10 cellular contexts compared by ENCODE assay signal in genomic region chr10:12334186-12334530, GRCh38. TPM values are rescaled to one million over a fixed set of nuclear protein-coding genes. Genes with fewer than 3 reads are reported as not detected.
DNase-seq lines count a peak whose midpoint lies in the region; ATAC-seq and TF ChIP-seq lines count a peak whose summit lies in the region.
"Had no signal": no experiment of that assay in that cellular context is flagged by ENCODE, and none has a peak within 500 bp of the region (broad histone marks: within the 10 kb centered on the region; RNA-seq: fewer than 3 reads in every experiment).

No MANE protein-coding gene starts in this region.

- POLR2A ChIA-PET in activated CD4-positive, alpha-beta memory T cell treated with anti-CD3 and anti-CD28 coated beads for 36 hours (lab: Charles Lee) = interaction anchor here (1.9 kb wide), 1 partner anchor 15 kb away, joined by 9 read pairs; the partner anchor contains the start of gene CAMK1D
- POLR2A ChIA-PET in activated CD4-positive, alpha-beta memory T cell treated with anti-CD3 and anti-CD28 coated beads, Interleukin-2, amount 10 ng/mL, durations not matched to agents 7 days and 5 days (lab: Charles Lee) = interaction anchor here (1.5 to 2.0 kb wide), 2 partner anchors 12 to 15 kb away, joined by 6 to 8 read pairs; partner anchors contain the start of gene CAMK1D

- H3K36me3 Mint-ChIP-seq in activated CD4-positive, alpha-beta memory T cell treated with anti-CD3 and anti-CD28 coated beads for 36 hours = no peaks in the 10 kb centered on the region
- H3K36me3 Mint-ChIP-seq in activated CD4-positive, alpha-beta memory T cell treated with anti-CD3 and anti-CD28 coated beads, Interleukin-2, amount 10 ng/mL, durations not matched to agents 7 days and 5 days (ENCODE audit: low read depth) = no peaks in the 10 kb centered on the region
- H3K36me3 Mint-ChIP-seq in activated T-helper 17 cell treated with anti-CD3 and anti-CD28 coated beads, Interleukin-2, amount 50 U/mL, for 72 hours (ENCODE audit: low read depth) = peaks cover 5% of the 10 kb centered on the region

- intact Hi-C loops in activated CD4-positive, alpha-beta memory T cell treated with anti-CD3 and anti-CD28 coated beads for 36 hours (cut with micrococcal nuclease) = no loop called here
- intact Hi-C loops in lower lobe of right lung (cut with DNase I) = no loop called here

- ATAC-seq in activated T-helper 17 cell treated with anti-CD3 and anti-CD28 coated beads, Interleukin-2, amount 50 U/mL, for 72 hours (replicated peaks) = no peak
- ATAC-seq in lower lobe of right lung (no peak), thoracic aorta (ENCODE audit: insufficient number of reproducible peaks, low FRiP score, low read depth) (no peak)

- H3K4me3 ChIP-seq in lower lobe of right lung = no peak overlapping the region
- H3K4me3 ChIP-seq in thoracic aorta = peak overlapping the region; percentile 12

- peak overlapping the region; percentile 60 for H3K27ac Mint-ChIP-seq in activated CD4-positive, alpha-beta memory T cell treated with anti-CD3 and anti-CD28 coated beads for 36 hours
- H3K27ac Mint-ChIP-seq in activated CD4-positive, alpha-beta memory T cell treated with anti-CD3 and anti-CD28 coated beads, Interleukin-2, amount 10 ng/mL, durations not matched to agents 7 days and 5 days = no peak overlapping the region
- peak overlapping the region; percentile 94 for H3K27ac Mint-ChIP-seq in activated T-helper 17 cell treated with anti-CD3 and anti-CD28 coated beads, Interleukin-2, amount 50 U/mL, for 72 hours

- peaks cover 1% of the 10 kb centered on the region for H3K27me3 Mint-ChIP-seq in activated CD4-positive, alpha-beta memory T cell treated with anti-CD3 and anti-CD28 coated beads for 36 hours
- peaks cover 2% of the 10 kb centered on the region for H3K27me3 Mint-ChIP-seq in activated CD4-positive, alpha-beta memory T cell treated with anti-CD3 and anti-CD28 coated beads, Interleukin-2, amount 10 ng/mL, durations not matched to agents 7 days and 5 days
- no peaks in the 10 kb centered on the region for H3K27me3 Mint-ChIP-seq in activated T-helper 17 cell treated with anti-CD3 and anti-CD28 coated beads, Interleukin-2, amount 50 U/mL, for 72 hours

- H3K27ac ChIP-seq in lower lobe of right lung (peak overlapping the region; percentile 44), thoracic aorta (peak overlapping the region; percentile 54 to 93)

- H3K36me3 ChIP-seq in lower lobe of right lung = no peaks in the 10 kb centered on the region
- no peaks in the 10 kb centered on the region for H3K36me3 ChIP-seq in thoracic aorta

- TF ChIP-seq CTCF in lower lobe of right lung (IDR thresholded peaks at IDR 0.05) (no peak), thoracic aorta (IDR thresholded peaks at IDR 0.05) (no peak)

- peaks cover 18% of the 10 kb centered on the region for H3K4me1 Mint-ChIP-seq in activated CD4-positive, alpha-beta memory T cell treated with anti-CD3 and anti-CD28 coated beads for 36 hours (ENCODE audit: low read depth)
- H3K4me1 Mint-ChIP-seq in activated CD4-positive, alpha-beta memory T cell treated with anti-CD3 and anti-CD28 coated beads, Interleukin-2, amount 10 ng/mL, durations not matched to agents 7 days and 5 days = peaks cover 16% of the 10 kb centered on the region
- peaks cover 12% of the 10 kb centered on the region for H3K4me1 Mint-ChIP-seq in activated T-helper 17 cell treated with anti-CD3 and anti-CD28 coated beads, Interleukin-2, amount 50 U/mL, for 72 hours

- no peak for DNase-seq in activated CD4-positive, alpha-beta memory T cell treated with anti-CD3 and anti-CD28 coated beads for 36 hours
- no peak for DNase-seq in activated CD4-positive, alpha-beta memory T cell treated with anti-CD3 and anti-CD28 coated beads, Interleukin-2, amount 10 ng/mL, durations not matched to agents 7 days and 5 days
- DNase-seq in lower lobe of right lung (no peak), thoracic aorta (ENCODE audit: low spot score) (no peak), SW 1271 (lab: John Stamatoyannopoulos, UW) (no peak), COLO829 (ENCODE audit: low spot score) (no peak), NCI-H748 (lab: John Stamatoyannopoulos, UW; ENCODE audit: unreplicated experiment) (no peak)
- DNase-seq: H7; NK-92 treated with Interleukin-12 subunit alpha and Interleukin-12 subunit beta, amount 100 ng/mL, for 24 hours had no signal

- no peaks in the 10 kb centered on the region for H3K9me3 Mint-ChIP-seq in activated CD4-positive, alpha-beta memory T cell treated with anti-CD3 and anti-CD28 coated beads for 36 hours
- H3K9me3 Mint-ChIP-seq in activated CD4-positive, alpha-beta memory T cell treated with anti-CD3 and anti-CD28 coated beads, Interleukin-2, amount 10 ng/mL, durations not matched to agents 7 days and 5 days = no peaks in the 10 kb centered on the region
- H3K9me3 Mint-ChIP-seq in activated T-helper 17 cell treated with anti-CD3 and anti-CD28 coated beads, Interleukin-2, amount 50 U/mL, for 72 hours = no peaks in the 10 kb centered on the region

- H3K27me3 ChIP-seq in lower lobe of right lung (ENCODE audit: low read depth) (no peaks in the 10 kb centered on the region), thoracic aorta (replicated peaks; ENCODE audit: insufficient read depth) (no peaks in the 10 kb centered on the region)

- no peak overlapping the region for H3K4me3 Mint-ChIP-seq in activated CD4-positive, alpha-beta memory T cell treated with anti-CD3 and anti-CD28 coated beads for 36 hours
- no peak overlapping the region for H3K4me3 Mint-ChIP-seq in activated CD4-positive, alpha-beta memory T cell treated with anti-CD3 and anti-CD28 coated beads, Interleukin-2, amount 10 ng/mL, durations not matched to agents 7 days and 5 days
- peak overlapping the region; percentile 71 for H3K4me3 Mint-ChIP-seq in activated T-helper 17 cell treated with anti-CD3 and anti-CD28 coated beads, Interleukin-2, amount 50 U/mL, for 72 hours

- CTCF ChIA-PET in activated CD4-positive, alpha-beta memory T cell treated with anti-CD3 and anti-CD28 coated beads for 36 hours (lab: Charles Lee) = interaction anchor here (1.5 kb wide), 1 partner anchor 322 kb away, joined by 4 read pairs; no protein-coding TSS in a partner anchor
- CTCF ChIA-PET in activated CD4-positive, alpha-beta memory T cell treated with anti-CD3 and anti-CD28 coated beads, Interleukin-2, amount 10 ng/mL, durations not matched to agents 7 days and 5 days (lab: Charles Lee) = no interaction called here

- H3K9me3 ChIP-seq in lower lobe of right lung = no peaks in the 10 kb centered on the region
- no peaks in the 10 kb centered on the region for H3K9me3 ChIP-seq in thoracic aorta

- H3K4me1 ChIP-seq in lower lobe of right lung (peaks cover 14% of the 10 kb centered on the region), thoracic aorta (ENCODE audit: control insufficient read depth in 1 of 2, low read depth in 2 of 2) (peaks cover 0 to 22% of the 10 kb centered on the region in 2 donors)

RNA-seq across cellular contexts. Expression of gene CAMK1D, which starts 15.2 kb away (rescaled TPM):
- 10 to 100 TPM; 17.7 to 17.9 TPM for total RNA-seq in activated CD4-positive, alpha-beta memory T cell treated with anti-CD3 and anti-CD28 coated beads for 36 hours
- total RNA-seq in activated CD4-positive, alpha-beta memory T cell treated with anti-CD3 and anti-CD28 coated beads, Interleukin-2, amount 10 ng/mL, durations not matched to agents 7 days and 5 days = 10 to 100 TPM; 16.7 to 17.8 TPM
- total RNA-seq in activated T-helper 17 cell treated with anti-CD3 and anti-CD28 coated beads, Interleukin-2, amount 50 U/mL, for 72 hours = 10 to 100 TPM; 10.9 to 20.7 TPM
- total RNA-seq in lower lobe of right lung (22.5 TPM), thoracic aorta (10 to 100 TPM in 1 of 2 donors, 1 to 10 TPM in 1; 8.7 to 11.2 TPM)
